Comparison of ENCODE assay signal across 15 cellular contexts in genomic region chr7:141722529-141722928, GRCh38.
"Had no signal": no experiment of that assay in that cellular context is flagged by ENCODE, and none has a peak within 500 bp of the region (broad histone marks: within the 10 kb centered on the region; RNA-seq: fewer than 3 reads in every experiment).

No MANE protein-coding gene starts in this region.

- DNase-seq: effector memory CD4-positive, alpha-beta T cell; heart left ventricle; hippocampal formation; islet precursor cell; mammary epithelial cell; naive thymus-derived CD8-positive, alpha-beta T cell; posterior cingulate gyrus; sigmoid colon; stimulated activated CD4-positive, alpha-beta T cell treated with anti-CD3 and anti-CD28 coated beads, Interleukin-2, amount 100 ng/mL, for 24 hours; stimulated activated CD4-positive, alpha-beta T cell treated with anti-CD3 and anti-CD28 coated beads, Interleukin-4, amount 100 ng/mL, for 4 hours; stimulated activated naive B cell treated with anti-CD40 and anti-IgM and Interleukin-4, amounts not matched to agents 10 μg/mL and 1 μg/mL and 100 μg/mL, for 72 hours; stimulated activated naive CD8-positive, alpha-beta T cell treated with anti-CD3 and anti-CD28 coated beads, Interleukin-15, amount 100 ng/mL, for 72 hours; testis had no signal

- ATAC-seq: esophagus mucosa; heart left ventricle; left lobe of liver; naive thymus-derived CD8-positive, alpha-beta T cell; stimulated activated naive B cell treated with anti-CD40 and anti-IgM and Interleukin-4, amounts not matched to agents 10 μg/mL and 1 μg/mL and 100 μg/mL, for 72 hours; stimulated activated naive CD8-positive, alpha-beta T cell treated with anti-CD3 and anti-CD28 coated beads, Interleukin-15, amount 100 ng/mL, for 72 hours had no signal
